13 cellular contexts compared by ENCODE assay signal in the genomic region with DNA sequence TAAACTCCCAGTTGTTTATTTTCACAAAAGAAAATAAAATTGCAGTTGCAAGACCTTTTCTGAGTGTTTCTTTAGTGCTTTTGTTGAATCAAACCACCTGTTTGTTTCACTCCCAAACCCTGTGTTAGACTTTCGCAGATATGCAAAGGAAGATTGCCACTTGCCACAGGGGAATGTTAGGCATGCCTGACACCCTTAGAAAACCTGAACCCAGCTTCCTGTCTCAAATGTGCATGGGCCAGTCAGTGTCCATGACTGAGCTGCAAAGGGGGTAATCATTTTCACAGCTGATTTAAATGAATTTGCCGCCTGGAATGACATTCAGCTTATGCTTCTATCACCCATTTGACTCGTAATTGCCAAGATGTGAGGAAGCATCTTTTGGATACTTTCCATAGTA. TPM values are rescaled to one million over a fixed set of nuclear protein-coding genes. Genes with fewer than 3 reads are reported as not detected.
DNase-seq lines count a peak whose midpoint lies in the region; ATAC-seq, FAIRE-seq and TF ChIP-seq lines count a peak whose summit lies in the region.
"Had no signal": no experiment of that assay in that cellular context is flagged by ENCODE, and none has a peak within 500 bp of the region (broad histone marks: within the 10 kb centered on the region; RNA-seq: fewer than 3 reads in every experiment).

No MANE protein-coding gene starts in this region.

- intact Hi-C loops in CD4-positive, alpha-beta memory T cell (cut with micrococcal nuclease): loop anchor here (1.0 to 2.0 kb wide), 2 partner anchors 10 to 16 kb away; partner anchors contain the start of gene TGOLN2
- intact Hi-C loops in IMR-90 (cut with micrococcal nuclease) (no loop called here), lower lobe of right lung (cut with DNase I) (no loop called here), head of caudate nucleus (cut with DNase I) (no loop called here)

- H3K27me3 ChIP-seq in CD4-positive, alpha-beta memory T cell (ENCODE audit: insufficient read depth, low read length): no peaks in the 10 kb centered on the region
- H3K27me3 ChIP-seq in IMR-90 (ENCODE audit: control insufficient read depth, insufficient read depth, low read length) (no peaks in the 10 kb centered on the region), lower lobe of right lung (ENCODE audit: low read depth) (no peaks in the 10 kb centered on the region)

- no peak overlapping the region for H3K4me3 ChIP-seq in CD4-positive, alpha-beta memory T cell (ENCODE audit: low read length in 2 of 2)
- H3K4me3 ChIP-seq in IMR-90 (ENCODE audit: insufficient read depth, low read depth, low read length) (no peak overlapping the region), lower lobe of right lung (no peak overlapping the region)

- dilution Hi-C loops in IMR-90 (cut with HindIII; ENCODE audit: low sequenced_read_pairs, unreplicated experiment): no loop called here

- H3K9ac ChIP-seq in IMR-90 (ENCODE audit: low read depth, low read length): no peak overlapping the region

- no peak overlapping the region for H3K18ac ChIP-seq in IMR-90 (ENCODE audit: low read depth, low read length)

- H4K91ac ChIP-seq in IMR-90 (ENCODE audit: insufficient read depth, low read depth, low read length): no peak overlapping the region

- peak overlapping the region; percentile 80 to 95 (median 87) for H3K4me3 Mint-ChIP-seq in CD4-positive, alpha-beta memory T cell
- H3K4me3 Mint-ChIP-seq: endodermal cell had no signal

- H2BK120ac ChIP-seq in IMR-90 (ENCODE audit: low read depth, low read length): peak overlapping the region; percentile 43; the same call in 1 of the 2 replicates

- H3K79me1 ChIP-seq in IMR-90 (ENCODE audit: low read depth in 1 of 2, low read length in 2 of 2): peaks cover 6 to 47% of the 10 kb centered on the region in 2 experiments; a peak in 2 of 4 replicates

- TF ChIP-seq POLR2A in IMR-90 (IDR thresholded peaks at IDR 0.05; ENCODE audit: low read depth, low read length): no peak

- H3K27ac ChIP-seq in CD4-positive, alpha-beta memory T cell (ENCODE audit: low read depth, low read length): peak overlapping the region; percentile 46
- H3K27ac ChIP-seq in IMR-90 (ENCODE audit: insufficient read depth, low read length): peak overlapping the region; percentile 50; the same call in 1 of the 2 replicates
- H3K27ac ChIP-seq in lower lobe of right lung: peak overlapping the region; percentile 27

- TF ChIP-seq RAD21 in IMR-90 (IDR thresholded peaks at IDR 0.05; ENCODE audit: low read length): no peak

- H3K23ac ChIP-seq in IMR-90 (ENCODE audit: low read depth, low read length): no peak overlapping the region

- H3K9me3 ChIP-seq in CD4-positive, alpha-beta memory T cell (ENCODE audit: control insufficient read depth in 1 of 2, low read length in 2 of 2): no peaks in the 10 kb centered on the region
- H3K9me3 ChIP-seq in IMR-90 (ENCODE audit: control insufficient read depth, insufficient read depth, low read length) (no peaks in the 10 kb centered on the region), lower lobe of right lung (no peaks in the 10 kb centered on the region)

- TF ChIP-seq CTCF in IMR-90 (conservative IDR thresholded peaks at IDR 0.05; ENCODE audit: low read depth, low read length): no peak
- TF ChIP-seq CTCF in lower lobe of right lung (IDR thresholded peaks at IDR 0.05): no peak

- H2AFZ ChIP-seq in IMR-90 (replicated peaks; ENCODE audit: low read length, poor library complexity): no peak overlapping the region

- peaks cover 26% of the 10 kb centered on the region for H3K9me1 ChIP-seq in IMR-90 (ENCODE audit: insufficient read depth, low read length)

- in situ Hi-C loops in IMR-90 (cut with MboI; ENCODE audit: low sequenced_read_pairs): no loop called here

- no peak overlapping the region for H3K56ac ChIP-seq in IMR-90 (ENCODE audit: extremely low read depth, insufficient read depth, low read length)

- DNase-seq in CD4-positive, alpha-beta memory T cell: no peak
- DNase-seq in IMR-90: peak; percentile 10
- no peak for DNase-seq in lower lobe of right lung
- DNase-seq in head of caudate nucleus: no peak
- DNase-seq in urothelium cell line (ENCODE audit: low spot score): no peak
- DNase-seq in midbrain (lab: John Stamatoyannopoulos, UW): no peak
- no peak for DNase-seq in amygdala (lab: John Stamatoyannopoulos, UW)
- DNase-seq: DMS53, endodermal cell, NCI-H2081, SIG-M5 had no signal

- CTCF ChIA-PET in CD4-positive, alpha-beta memory T cell (lab: Charles Lee; ENCODE audit: partially characterized antibody): interaction anchor here (2.0 to 3.3 kb wide), 4 partner anchors 9 to 17 kb away, joined by 9 to 42 read pairs (median 11); partner anchors contain the start of gene TGOLN2
- CTCF ChIA-PET in IMR-90 (lab: Yijun Ruan, JAX): interaction anchor here (0.8 kb wide), 1 partner anchor 177 kb away, joined by 6 read pairs; the partner anchor contains the start of gene TCF7L1

- peak overlapping the region; percentile 73 to 97 (median 97) for H3K27ac Mint-ChIP-seq in CD4-positive, alpha-beta memory T cell
- H3K27ac Mint-ChIP-seq: endodermal cell had no signal

- peaks cover 22 to 48% (median 39%) of the 10 kb centered on the region in 4 donors for H3K4me1 Mint-ChIP-seq in CD4-positive, alpha-beta memory T cell

- no peaks in the 10 kb centered on the region for H3K27me3 Mint-ChIP-seq in CD4-positive, alpha-beta memory T cell

- peak overlapping the region; percentile 28; the same call in 1 of the 2 replicates for H2AK5ac ChIP-seq in IMR-90 (ENCODE audit: low read depth, low read length)

- WGBS in IMR-90 (ENCODE audit: extremely low coverage in 2 of 2, insufficient read length in 1 of 2), 2 experiments: 100% methylated on average over 1 of the region's 3 CpGs; no CpG with 5 or more reads in 1 of the 2 experiments

- H4K20me1 ChIP-seq in IMR-90 (ENCODE audit: insufficient read depth, low read length): peaks cover 16% of the 10 kb centered on the region; the same call in 1 of the 2 replicates

- no peak overlapping the region for H3K4ac ChIP-seq in IMR-90 (ENCODE audit: low read depth, low read length)

- H2BK20ac ChIP-seq in IMR-90 (ENCODE audit: low read depth, low read length): peak overlapping the region; percentile 21; the same call in 1 of the 2 replicates

- peak; percentile 58 for ATAC-seq in GM19463 (IDR thresholded peaks at IDR 0.05; ENCODE audit: unreplicated experiment)
- ATAC-seq in IMR-90 (ENCODE audit: low read depth): no peak
- no peak for ATAC-seq in lower lobe of right lung
- ATAC-seq: right cardiac atrium had no signal

- FAIRE-seq in urothelium cell line (lab: Jason Lieb, UNC): no peak

- H3K4me2 ChIP-seq in IMR-90 (ENCODE audit: low read depth, low read length): no peak overlapping the region

- POLR2A ChIA-PET in CD4-positive, alpha-beta memory T cell (lab: Charles Lee; ENCODE audit: partially characterized antibody): interaction anchor here (0.9 to 14.3 kb wide), 7 partner anchors 10 to 229 kb away, joined by 3 to 268 read pairs (median 6); partner anchors contain the start of genes ELMOD3, MAT2A, RETSAT and TGOLN2
- POLR2A ChIA-PET in IMR-90 (lab: Charles Lee; ENCODE audit: unreplicated experiment): no interaction called here

- H4K5ac ChIP-seq in IMR-90 (ENCODE audit: low read depth, low read length): no peak overlapping the region

- H2BK15ac ChIP-seq in IMR-90 (ENCODE audit: low read depth, low read length): peak overlapping the region; percentile 41; the same call in 2 of the 3 replicates

- H2AK9ac ChIP-seq in IMR-90 (replicated peaks; ENCODE audit: low read depth, low read length, poor library complexity): no peak overlapping the region

- H3K14ac ChIP-seq in IMR-90 (replicated peaks; ENCODE audit: low read depth, low read length): no peak overlapping the region

- peaks cover 8 to 16% of the 10 kb centered on the region in 2 donors for H3K36me3 Mint-ChIP-seq in CD4-positive, alpha-beta memory T cell

- H3K4me1 ChIP-seq in CD4-positive, alpha-beta memory T cell (ENCODE audit: insufficient read depth, low read length): peaks cover 36% of the 10 kb centered on the region
- H3K4me1 ChIP-seq in IMR-90 (ENCODE audit: control insufficient read depth, insufficient read depth, low read length): peaks cover 25% of the 10 kb centered on the region
- peaks cover 26% of the 10 kb centered on the region for H3K4me1 ChIP-seq in lower lobe of right lung

- no peak overlapping the region for H4K8ac ChIP-seq in IMR-90 (ENCODE audit: low read depth in 2 of 2, low read length in 2 of 2)

- peaks cover 10% of the 10 kb centered on the region for H3K36me3 ChIP-seq in CD4-positive, alpha-beta memory T cell (ENCODE audit: insufficient read depth, low read length)
- peaks cover 41% of the 10 kb centered on the region for H3K36me3 ChIP-seq in IMR-90 (ENCODE audit: control insufficient read depth, insufficient read depth, low read length)
- peaks cover 50% of the 10 kb centered on the region for H3K36me3 ChIP-seq in lower lobe of right lung

- no peaks in the 10 kb centered on the region for H3K9me3 Mint-ChIP-seq in CD4-positive, alpha-beta memory T cell
- H3K9me3 Mint-ChIP-seq: endodermal cell had no signal

- BruUV-seq in IMR-90 (replicated peaks; lab: Mats Ljungman, UMichigan): no TSS peak

- peak overlapping the region; percentile 61 for H2BK5ac ChIP-seq in IMR-90 (ENCODE audit: low read depth, low read length, poor library complexity, severe bottlenecking)

TF ChIP-seq in IMR-90, 13 proteins besides CTCF, POLR2A, EP300 and RAD21 (continues in another document):
- TF ChIP-seq BHLHE40 (IDR thresholded peaks at IDR 0.05; ENCODE audit: low read depth, low read length) (no peak), CEBPB (IDR thresholded peaks at IDR 0.05; ENCODE audit: low read depth, low read length) (no peak), RFX5 (IDR thresholded peaks at IDR 0.05; ENCODE audit: low read depth, low read length) (no peak)

RNA-seq across cellular contexts. Expression of gene TGOLN2, which starts 17.5 kb away (rescaled TPM):
- total RNA-seq in CD4-positive, alpha-beta memory T cell: 100 to 1,000 TPM; 188 to 195 TPM
- polyA plus RNA-seq in CD4-positive, alpha-beta memory T cell: 10 to 100 TPM; 29.8 to 54.7 TPM
- 57.7 and 61.7 TPM in 2 replicates for total RNA-seq in IMR-90 (2012; rRNA removed)
- 92.3 and 94.2 TPM in 2 replicates for polyA plus RNA-seq in IMR-90 (2012; rRNA removed)
- polyA plus RNA-seq in IMR-90 (2012; cell fraction: cytosol; rRNA removed): 65.8 and 82.6 TPM in 2 replicates
- polyA plus RNA-seq in IMR-90 (2012; cell fraction: nucleus; rRNA removed; ENCODE audit: low replicate concordance): 27.8 and 83.8 TPM in 2 replicates
- total RNA-seq in lower lobe of right lung: 171 TPM

RNA-seq across cellular contexts. Expression of gene RETSAT, which starts 44.0 kb away (rescaled TPM):
- total RNA-seq in CD4-positive, alpha-beta memory T cell: 10 to 100 TPM; 33.0 to 33.4 TPM
- 10 to 100 TPM; 20.8 to 24.3 TPM for polyA plus RNA-seq in CD4-positive, alpha-beta memory T cell
- total RNA-seq in IMR-90 (2012; rRNA removed) (25.0 and 32.3 TPM in 2 replicates), lower lobe of right lung (55.5 TPM)
- polyA plus RNA-seq in IMR-90 (2012; rRNA removed): 22.8 and 25.6 TPM in 2 replicates
- polyA plus RNA-seq in IMR-90 (2012; cell fraction: cytosol; rRNA removed): 12.7 and 18.2 TPM in 2 replicates
- 30.4 and 42.7 TPM in 2 replicates for polyA plus RNA-seq in IMR-90 (2012; cell fraction: nucleus; rRNA removed; ENCODE audit: low replicate concordance)

RNA-seq across cellular contexts. Expression of gene ELMOD3, which starts 44.2 kb away (rescaled TPM):
- 10 to 100 TPM; 29.8 to 33.2 TPM for total RNA-seq in CD4-positive, alpha-beta memory T cell
- 10 to 100 TPM; 10.1 to 11.2 TPM for polyA plus RNA-seq in CD4-positive, alpha-beta memory T cell
- total RNA-seq in IMR-90 (2012; rRNA removed) (10.8 and 13.1 TPM in 2 replicates), lower lobe of right lung (19.6 TPM)
- 19.2 and 20.7 TPM in 2 replicates for polyA plus RNA-seq in IMR-90 (2012; rRNA removed)
- polyA plus RNA-seq in IMR-90 (2012; cell fraction: cytosol; rRNA removed): 6.6 and 7.8 TPM in 2 replicates
- polyA plus RNA-seq in IMR-90 (2012; cell fraction: nucleus; rRNA removed; ENCODE audit: low replicate concordance): 72.0 and 88.6 TPM in 2 replicates
